In genomic region chr10:106504536-106504935, GRCh38 we compare ENCODE assay signal across 19 cellular contexts.
"Had no signal": no experiment of that assay in that cellular context is flagged by ENCODE, and none has a peak within 500 bp of the region (broad histone marks: within the 10 kb centered on the region; RNA-seq: fewer than 3 reads in every experiment).

No MANE protein-coding gene starts in this region.

- H3K27ac ChIP-seq: gastroesophageal sphincter, sigmoid colon, testis, uterus had no signal

- H3K27me3 ChIP-seq: gastroesophageal sphincter, sigmoid colon, testis, uterus had no signal

- H3K36me3 ChIP-seq: gastroesophageal sphincter, sigmoid colon, uterus had no signal

- H3K4me3 ChIP-seq: gastroesophageal sphincter, sigmoid colon, smooth muscle cell, testis, uterus had no signal

- DNase-seq: activated CD4-positive, alpha-beta memory T cell treated with anti-CD3 and anti-CD28 coated beads for 36 hours; activated CD4-positive, alpha-beta T cell treated with anti-CD3 and anti-CD28 coated beads for 48 hours; activated naive CD4-positive, alpha-beta T cell treated with anti-CD3 and anti-CD28 coated beads for 36 hours; activated naive CD8-positive, alpha-beta T cell treated with anti-CD3 and anti-CD28 coated beads, Interleukin-2, amount 10 ng/mL, durations not matched to agents 7 days and 5 days; activated T-cell treated with anti-CD3 and anti-CD28 coated beads, Interleukin-2, amount 50 U/mL, for 48 hours; erythroblast; head of caudate nucleus; hypothalamus; left colon; mesenchymal stem cell; naive B cell; sigmoid colon; stimulated activated CD4-positive, alpha-beta T cell treated with anti-CD3 and anti-CD28 coated beads, Interleukin-2, amount 100 ng/mL, for 48 hours; stimulated activated CD8-positive, alpha-beta memory T cell treated with anti-CD3 and anti-CD28 coated beads, Interleukin-4, amount 100 ng/mL, for 48 hours; stimulated activated naive B cell treated with anti-CD40 and anti-IgM and Interleukin-4, amounts not matched to agents 10 μg/mL and 1 μg/mL and 100 μg/mL, for 72 hours; testis; uterus had no signal

- H3K9me3 ChIP-seq: gastroesophageal sphincter, sigmoid colon, testis, uterus had no signal

- ATAC-seq: gastroesophageal sphincter; left colon; stimulated activated naive B cell treated with anti-CD40 and anti-IgM and Interleukin-4, amounts not matched to agents 10 μg/mL and 1 μg/mL and 100 μg/mL, for 72 hours had no signal

- H3K4me1 ChIP-seq: gastroesophageal sphincter, sigmoid colon, testis, uterus had no signal

- H3K4me2 ChIP-seq: smooth muscle cell had no signal
